In the genomic region with DNA sequence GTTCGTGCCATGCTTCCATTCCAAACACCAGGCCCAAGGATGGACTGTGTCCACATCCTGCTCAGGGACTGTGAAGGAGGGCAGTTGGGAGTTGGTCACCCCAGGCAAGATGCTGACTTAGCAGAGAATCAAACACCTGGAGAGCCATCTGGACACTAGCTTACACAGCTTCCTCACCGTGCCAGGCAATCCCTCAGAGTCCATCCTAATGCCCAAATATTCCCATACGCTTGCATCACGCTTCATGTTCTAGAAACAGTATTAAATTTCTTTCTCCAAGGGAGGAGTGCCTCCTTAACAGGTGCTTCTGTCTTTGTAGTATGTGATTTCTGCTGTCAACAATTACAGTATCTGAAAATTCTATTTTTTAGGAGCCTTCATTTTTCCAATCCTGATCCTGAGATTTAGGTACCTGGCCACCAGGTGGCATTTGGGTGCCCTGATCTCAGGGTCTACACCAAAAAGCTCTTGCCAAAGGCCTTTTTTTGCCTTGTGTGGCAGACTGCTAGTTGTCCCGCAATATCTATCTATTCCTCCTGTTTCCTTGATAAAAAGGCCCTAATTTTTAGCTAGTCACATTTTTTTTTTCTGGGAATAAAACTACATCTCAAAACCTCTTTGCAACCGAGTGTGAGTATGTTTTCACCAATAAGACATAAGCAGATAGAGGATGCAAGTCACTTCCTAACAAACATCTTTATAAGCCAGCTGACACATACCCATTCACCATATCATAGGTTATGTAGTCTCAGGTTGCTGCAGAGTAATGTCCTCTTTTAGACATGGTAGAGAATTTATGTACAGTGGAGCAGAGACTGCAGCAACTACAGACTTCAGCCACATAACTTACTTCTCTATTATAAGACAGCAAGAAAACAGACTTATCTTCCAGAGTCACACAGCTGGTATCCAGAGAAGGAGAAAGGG, we compare ENCODE assay signal across 10 cellular contexts.
DNase-seq lines count a peak whose midpoint lies in the region; ATAC-seq and TF ChIP-seq lines count a peak whose summit lies in the region.
"Had no signal": no experiment of that assay in that cellular context is flagged by ENCODE, and none has a peak within 500 bp of the region (broad histone marks: within the 10 kb centered on the region; RNA-seq: fewer than 3 reads in every experiment).

No MANE protein-coding gene starts in this region.

- intact Hi-C loops in activated CD4-positive, alpha-beta T cell treated with anti-CD3 and anti-CD28 coated beads, Interleukin-2, amount 10 ng/mL, durations not matched to agents 24 days and 14 days (cut with micrococcal nuclease) = no loop called here

- no peak overlapping the region for H3K27ac Mint-ChIP-seq in chondrocyte (ENCODE audit: unreplicated experiment)
- no peak overlapping the region for H3K27ac Mint-ChIP-seq in nephron progenitor cell
- H3K27ac Mint-ChIP-seq in activated CD4-positive, alpha-beta T cell treated with anti-CD3 and anti-CD28 coated beads, Interleukin-2, amount 10 ng/mL, durations not matched to agents 24 days and 14 days = no peak overlapping the region
- H3K27ac Mint-ChIP-seq: activated B cell treated with CpG ODN at 0.5 μM for 24 hours had no signal

- H3K9ac ChIP-seq in Loucy (ENCODE audit: low read depth, low read length, poor library complexity, severe bottlenecking) = no peak overlapping the region

- H3F3A ChIP-seq in Loucy (ENCODE audit: low read depth) = no peaks in the 10 kb centered on the region

- H3K27me3 Mint-ChIP-seq in chondrocyte (ENCODE audit: low read depth) (no peaks in the 10 kb centered on the region), nephron progenitor cell (ENCODE audit: low read depth, poor library complexity) (no peaks in the 10 kb centered on the region)
- no peaks in the 10 kb centered on the region for H3K27me3 Mint-ChIP-seq in activated CD4-positive, alpha-beta T cell treated with anti-CD3 and anti-CD28 coated beads, Interleukin-2, amount 10 ng/mL, durations not matched to agents 24 days and 14 days
- H3K27me3 Mint-ChIP-seq: activated B cell treated with CpG ODN at 0.5 μM for 24 hours had no signal

- H3K4me3 Mint-ChIP-seq in chondrocyte (ENCODE audit: unreplicated experiment) (no peak overlapping the region), nephron progenitor cell (no peak overlapping the region)
- H3K4me3 Mint-ChIP-seq in activated CD4-positive, alpha-beta T cell treated with anti-CD3 and anti-CD28 coated beads, Interleukin-2, amount 10 ng/mL, durations not matched to agents 24 days and 14 days = no peak overlapping the region
- H3K4me3 Mint-ChIP-seq: activated B cell treated with CpG ODN at 0.5 μM for 24 hours had no signal

- no peak for ATAC-seq in GM21576 (IDR thresholded peaks at IDR 0.05; ENCODE audit: unreplicated experiment)

- H3K9me3 Mint-ChIP-seq in chondrocyte (ENCODE audit: low read depth) (no peaks in the 10 kb centered on the region), nephron progenitor cell (no peaks in the 10 kb centered on the region)
- H3K9me3 Mint-ChIP-seq in activated CD4-positive, alpha-beta T cell treated with anti-CD3 and anti-CD28 coated beads, Interleukin-2, amount 10 ng/mL, durations not matched to agents 24 days and 14 days = no peaks in the 10 kb centered on the region
- H3K9me3 Mint-ChIP-seq: activated B cell treated with CpG ODN at 0.5 μM for 24 hours had no signal

- DNase-seq in DMS153 (lab: John Stamatoyannopoulos, UW) (peak; percentile 16), DMS153 treated with DMSO at 0.1 percent for 48 hours (lab: John Stamatoyannopoulos, UW; ENCODE audit: unreplicated experiment) (no peak), chondrocyte (ENCODE audit: low spot score) (no peak), nephron progenitor cell (no peak), GM03348 (ENCODE audit: low spot score) (no peak)
- DNase-seq in activated CD4-positive, alpha-beta T cell treated with anti-CD3 and anti-CD28 coated beads, Interleukin-2, amount 10 ng/mL, durations not matched to agents 24 days and 14 days = no peak
- DNase-seq: activated B cell treated with CpG ODN at 0.5 μM for 24 hours; effector memory CD4-positive, alpha-beta T cell had no signal

- H3K36me3 Mint-ChIP-seq in chondrocyte (ENCODE audit: low read depth) (peaks cover 21% of the 10 kb centered on the region), nephron progenitor cell (ENCODE audit: low read depth) (peaks cover 31% of the 10 kb centered on the region)
- H3K36me3 Mint-ChIP-seq in activated CD4-positive, alpha-beta T cell treated with anti-CD3 and anti-CD28 coated beads, Interleukin-2, amount 10 ng/mL, durations not matched to agents 24 days and 14 days (ENCODE audit: low read depth) = peaks cover 36% of the 10 kb centered on the region

- no peaks in the 10 kb centered on the region for H3K9me2 ChIP-seq in Loucy (replicated peaks; ENCODE audit: low read depth, low read length)

- H3K79me2 ChIP-seq in Loucy (ENCODE audit: insufficient read depth, low read length) = no peaks in the 10 kb centered on the region

- TF ChIP-seq CTCF in Loucy (conservative IDR thresholded peaks at IDR 0.05; ENCODE audit: low read length) (peak; percentile 58), chondrocyte (IDR thresholded peaks at IDR 0.05) (peak; percentile 55), nephron progenitor cell (IDR thresholded peaks at IDR 0.05) (peak; percentile 25)

- no peaks in the 10 kb centered on the region for H3K4me1 ChIP-seq in Loucy (ENCODE audit: insufficient read depth, low read length, poor library complexity, severe bottlenecking)

- no peak overlapping the region for H2AFZ ChIP-seq in Loucy (ENCODE audit: low read length)

- no peak overlapping the region for H3K4me3 ChIP-seq in Loucy (ENCODE audit: low read length, poor library complexity, severe bottlenecking)

- H3K27me3 ChIP-seq in Loucy (ENCODE audit: insufficient read depth, low read length, poor library complexity, severe bottlenecking) = no peaks in the 10 kb centered on the region

- H4K20me1 ChIP-seq in Loucy (ENCODE audit: insufficient read depth, low read length, poor library complexity, severe bottlenecking) = no peaks in the 10 kb centered on the region

- no peak overlapping the region for H3K4me2 ChIP-seq in Loucy (ENCODE audit: low read depth, low read length, poor library complexity, severe bottlenecking)

- peaks cover 80% of the 10 kb centered on the region; the same call in 1 of the 2 replicates for H3K36me3 ChIP-seq in Loucy (ENCODE audit: insufficient read depth, low read length)

- H3K4me1 Mint-ChIP-seq in chondrocyte (ENCODE audit: low read depth) = peaks cover 21% of the 10 kb centered on the region
- H3K4me1 Mint-ChIP-seq in nephron progenitor cell = peaks cover 13% of the 10 kb centered on the region
- H3K4me1 Mint-ChIP-seq in activated CD4-positive, alpha-beta T cell treated with anti-CD3 and anti-CD28 coated beads, Interleukin-2, amount 10 ng/mL, durations not matched to agents 24 days and 14 days = no peaks in the 10 kb centered on the region
- H3K4me1 Mint-ChIP-seq: activated B cell treated with CpG ODN at 0.5 μM for 24 hours had no signal

- no peaks in the 10 kb centered on the region for H3K9me3 ChIP-seq in Loucy (ENCODE audit: insufficient read depth, low read depth, low read length)
